In genomic region chr5:135116146-135116545, GRCh38 we compare ENCODE assay signal across 17 cellular contexts.
DNase-seq lines count a peak whose midpoint lies in the region; ATAC-seq and TF ChIP-seq lines count a peak whose summit lies in the region.
"Had no signal": no experiment of that assay in that cellular context is flagged by ENCODE, and none has a peak within 500 bp of the region (broad histone marks: within the 10 kb centered on the region; RNA-seq: fewer than 3 reads in every experiment).

No MANE protein-coding gene starts in this region.

- H3K4me3 ChIP-seq in HEK293 (ENCODE audit: low read depth, low read length) (no peak overlapping the region), left ventricle myocardium inferior (no peak overlapping the region), neural progenitor cell (no peak overlapping the region), SK-N-SH (ENCODE audit: low read depth in 2 of 2, low read length in 1 of 2) (no peak overlapping the region)

- H3F3A ChIP-seq in neural progenitor cell (ENCODE audit: low read depth) (no peaks in the 10 kb centered on the region), SK-N-SH (replicated peaks; ENCODE audit: insufficient read depth) (no peaks in the 10 kb centered on the region)

- H3K9ac ChIP-seq in neural progenitor cell = no peak overlapping the region
- no peak overlapping the region for H3K9ac ChIP-seq in SK-N-SH

- H3K4me1 ChIP-seq in HEK293 (ENCODE audit: control insufficient read depth, insufficient read depth, low read length) (0 out of 2 replicates have a peak, but pooled peaks cover 3% of the 10 kb centered on the region), left ventricle myocardium inferior (no peaks in the 10 kb centered on the region), neural progenitor cell (peaks cover 14% of the 10 kb centered on the region), SK-N-SH (ENCODE audit: control insufficient read depth in 1 of 2, insufficient read depth in 2 of 2, low read depth in 1 of 2, low read length in 1 of 2) (no peaks in the 10 kb centered on the region; a peak in 1 of 4 replicates)

- no peak for ATAC-seq in HG03432 (IDR thresholded peaks at IDR 0.05; ENCODE audit: unreplicated experiment)

- H3K9me2 ChIP-seq in SK-N-SH = no peaks in the 10 kb centered on the region

- DNase-seq in SHP77 (lab: John Stamatoyannopoulos, UW) (peak; percentile 23 to 33), left ventricle myocardium inferior (peak; percentile 25), pons (ENCODE audit: low spot score) (peak; percentile 66), germinal center (ENCODE audit: low spot score) (no peak), neural progenitor cell (ENCODE audit: low spot score) (no peak), SK-N-SH (no peak)
- DNase-seq: activated CD4-positive, alpha-beta T cell treated with anti-CD3 and anti-CD28 coated beads for 4 hours; brain microvascular endothelial cell; NCI-H2081 treated with DMSO at 0.1 percent for 48 hours; NCI-H774; retina; stimulated activated CD4-positive, alpha-beta T cell treated with anti-CD3 and anti-CD28 coated beads, Interleukin-2, amount 100 ng/mL, for 24 hours had no signal

- no peak overlapping the region for H3K4me3 Mint-ChIP-seq in neural progenitor cell
- H3K4me3 Mint-ChIP-seq: activated naive CD4-positive, alpha-beta T cell treated with anti-CD3 and anti-CD28 coated beads, Interleukin-2, amount 50 U/mL, for 24 hours; memory B cell; T-helper 2 cell treated with Interferon-gamma antibody and Interleukin-4, amounts not matched to agents 5 μg/mL and 100 μg/mL, for 36 hours had no signal

- POLR2A ChIA-PET in HEK293 (lab: Yijun Ruan, JAX) = no interaction called here
- POLR2A ChIA-PET in SK-N-SH (lab: Yijun Ruan, JAX) = no interaction called here

- H3K79me2 ChIP-seq in neural progenitor cell (ENCODE audit: low read depth) (no peaks in the 10 kb centered on the region), SK-N-SH (ENCODE audit: insufficient read depth) (no peaks in the 10 kb centered on the region)

- TF ChIP-seq CTCF in HEK293 (tag by site-specific recombination; IDR thresholded peaks at IDR 0.05) = no peak
- no peak for TF ChIP-seq CTCF in left ventricle myocardium inferior (IDR thresholded peaks at IDR 0.05; ENCODE audit: borderline replicate concordance)
- TF ChIP-seq CTCF in neural progenitor cell (IDR thresholded peaks at IDR 0.05) = no peak
- no peak for TF ChIP-seq CTCF in SK-N-SH (IDR thresholded peaks at IDR 0.05)

- WGBS in SK-N-SH (ENCODE audit: low lambda C conversion rate) = 63% methylated on average over 3 of the region's 6 CpGs

- H3K27me3 Mint-ChIP-seq in neural progenitor cell (ENCODE audit: insufficient read depth, low read depth) = peaks cover 8% of the 10 kb centered on the region
- H3K27me3 Mint-ChIP-seq: activated naive CD4-positive, alpha-beta T cell treated with anti-CD3 and anti-CD28 coated beads, Interleukin-2, amount 50 U/mL, for 24 hours had no signal

- H3K4me2 ChIP-seq in neural progenitor cell (no peak overlapping the region), SK-N-SH (no peak overlapping the region)

- TF ChIP-seq EP300 in SK-N-SH (IDR thresholded peaks at IDR 0.05; ENCODE audit: borderline replicate concordance in 1 of 2, low read depth in 1 of 2, low read length in 1 of 2) = no peak

- no peaks in the 10 kb centered on the region for H4K20me1 ChIP-seq in neural progenitor cell (ENCODE audit: low read depth)
- no peaks in the 10 kb centered on the region for H4K20me1 ChIP-seq in SK-N-SH (ENCODE audit: insufficient read depth)

- no peaks in the 10 kb centered on the region for H3K36me3 ChIP-seq in HEK293 (ENCODE audit: control insufficient read depth in 2 of 2, insufficient read depth in 1 of 2, low read length in 2 of 2)
- H3K36me3 ChIP-seq in left ventricle myocardium inferior = no peaks in the 10 kb centered on the region
- no peaks in the 10 kb centered on the region for H3K36me3 ChIP-seq in neural progenitor cell
- no peaks in the 10 kb centered on the region for H3K36me3 ChIP-seq in SK-N-SH (replicated peaks in 1 of 2; ENCODE audit: control insufficient read depth in 1 of 2, insufficient read depth in 2 of 2, low read length in 1 of 2)
- H3K36me3 ChIP-seq: brain microvascular endothelial cell had no signal

- no peaks in the 10 kb centered on the region for H3K36me3 Mint-ChIP-seq in neural progenitor cell
- H3K36me3 Mint-ChIP-seq: activated naive CD4-positive, alpha-beta T cell treated with anti-CD3 and anti-CD28 coated beads, Interleukin-2, amount 50 U/mL, for 24 hours; memory B cell had no signal

- H3K27ac ChIP-seq in HEK293 (ENCODE audit: extremely low read depth, low read depth, low read length) (no peak overlapping the region), left ventricle myocardium inferior (replicated peaks) (no peak overlapping the region), neural progenitor cell (no peak overlapping the region), SK-N-SH (ENCODE audit: low read depth in 2 of 2, low read length in 1 of 2) (no peak overlapping the region)
- H3K27ac ChIP-seq: brain microvascular endothelial cell had no signal

- H3K27me3 ChIP-seq in left ventricle myocardium inferior (ENCODE audit: low read depth) (peaks cover 40% of the 10 kb centered on the region), neural progenitor cell (peaks cover 16% of the 10 kb centered on the region), SK-N-SH (ENCODE audit: insufficient read depth) (peaks cover 5% of the 10 kb centered on the region; the same call in 1 of the 2 replicates)

- no peak for TF ChIP-seq RAD21 in SK-N-SH (IDR thresholded peaks at IDR 0.05; ENCODE audit: low read length)

- H3K27ac Mint-ChIP-seq in neural progenitor cell = no peak overlapping the region
- H3K27ac Mint-ChIP-seq: activated naive CD4-positive, alpha-beta T cell treated with anti-CD3 and anti-CD28 coated beads, Interleukin-2, amount 50 U/mL, for 24 hours; memory B cell; T-helper 2 cell treated with Interferon-gamma antibody and Interleukin-4, amounts not matched to agents 5 μg/mL and 100 μg/mL, for 36 hours had no signal

- CTCF ChIA-PET in HEK293 (lab: Yijun Ruan, JAX) = no interaction called here
- CTCF ChIA-PET in SK-N-SH (lab: Yijun Ruan, JAX) = no interaction called here

- intact Hi-C loops in left ventricle myocardium inferior (cut with micrococcal nuclease) = no loop called here

- H3K9me3 ChIP-seq in HEK293 (ENCODE audit: control insufficient read depth, insufficient read depth, low read depth, low read length) = no peaks in the 10 kb centered on the region
- H3K9me3 ChIP-seq in left ventricle myocardium inferior (replicated peaks) = no peaks in the 10 kb centered on the region
- H3K9me3 ChIP-seq in neural progenitor cell (ENCODE audit: low read depth) = no peaks in the 10 kb centered on the region
- no peaks in the 10 kb centered on the region for H3K9me3 ChIP-seq in SK-N-SH

- no peaks in the 10 kb centered on the region for H3K9me3 Mint-ChIP-seq in neural progenitor cell
- H3K9me3 Mint-ChIP-seq: activated naive CD4-positive, alpha-beta T cell treated with anti-CD3 and anti-CD28 coated beads, Interleukin-2, amount 50 U/mL, for 24 hours; memory B cell; T-helper 2 cell treated with Interferon-gamma antibody and Interleukin-4, amounts not matched to agents 5 μg/mL and 100 μg/mL, for 36 hours had no signal

- peaks cover 12% of the 10 kb centered on the region for H3K4me1 Mint-ChIP-seq in neural progenitor cell
- H3K4me1 Mint-ChIP-seq: activated naive CD4-positive, alpha-beta T cell treated with anti-CD3 and anti-CD28 coated beads, Interleukin-2, amount 50 U/mL, for 24 hours; memory B cell had no signal

- H2AFZ ChIP-seq in neural progenitor cell (replicated peaks) = no peak overlapping the region
- H2AFZ ChIP-seq in SK-N-SH (ENCODE audit: low read depth) = no peak overlapping the region

TF ChIP-seq in HEK293, 187 proteins besides CTCF, POLR2A, EP300 and RAD21:
- TF ChIP-seq ZNF621 (tag by site-specific recombination; IDR thresholded peaks at IDR 0.05) = no peak
- 0 out of 2 replicates have a peak, but pooled peaks have one; percentile 2 for TF ChIP-seq GLIS1 (tag by site-specific recombination; IDR thresholded peaks at IDR 0.05)
- no peak for TF ChIP-seq TRIM28 (IDR thresholded peaks at IDR 0.05; ENCODE audit: borderline replicate concordance, low read length)
- TF ChIP-seq ZFHX2 (tag by site-specific recombination; conservative IDR thresholded peaks at IDR 0.05) = peak; percentile 59
- peak; percentile 50; the same call in 1 of the 2 replicates for TF ChIP-seq ZBTB20 (tag by site-specific recombination; IDR thresholded peaks at IDR 0.05)
- TF ChIP-seq ZNF391 (tag by site-specific recombination; IDR thresholded peaks at IDR 0.05; ENCODE audit: borderline replicate concordance, low read depth) = no peak
- no peak for TF ChIP-seq ZBTB17 (tag by site-specific recombination; IDR thresholded peaks at IDR 0.05)

TF ChIP-seq in SK-N-SH, 30 proteins besides CTCF, POLR2A, EP300 and RAD21 (continues in another document):
- TF ChIP-seq RCOR1 (IDR thresholded peaks at IDR 0.05; ENCODE audit: low read length) (no peak), JUND (IDR thresholded peaks at IDR 0.05) (no peak), CHD2 (IDR thresholded peaks at IDR 0.05; ENCODE audit: low read length, partially characterized antibody) (no peak), REST (IDR thresholded peaks at IDR 0.05; ENCODE audit: low read depth, low read length) (no peak), RFX5 (IDR thresholded peaks at IDR 0.05; ENCODE audit: low read length) (no peak), RXRA (IDR thresholded peaks at IDR 0.05; ENCODE audit: borderline replicate concordance, low read depth) (no peak)

Comparison
In these comparisons a context has a peak if more than half of its experiments do, and no peak if none do; other contexts are left out.
1. DNase-seq: peak in SHP77 (2 of 2), left ventricle myocardium inferior (single experiment) and pons (single experiment); none in germinal center (single experiment), neural progenitor cell (single experiment) and SK-N-SH (single experiment).